ENCODE assay signal across 9 cellular contexts in genomic region chr15:47184405-47185221, GRCh38.
DNase-seq lines count a peak whose midpoint lies in the region; ATAC-seq, FAIRE-seq and TF ChIP-seq lines count a peak whose summit lies in the region.
"Had no signal": no experiment of that assay in that cellular context is flagged by ENCODE, and none has a peak within 500 bp of the region (broad histone marks: within the 10 kb centered on the region; RNA-seq: fewer than 3 reads in every experiment).

No MANE protein-coding gene starts in this region.

- peaks cover 53% of the 10 kb centered on the region for H3K27me3 Mint-ChIP-seq in stimulated activated naive CD8-positive, alpha-beta T cell treated with anti-CD3 and anti-CD28 coated beads, Interleukin-15, amount 100 ng/mL, for 72 hours

- H3K9ac ChIP-seq in IMR-90 (ENCODE audit: low read depth, low read length) (no peak overlapping the region), kidney (ENCODE audit: low read length in 2 of 2) (no peak overlapping the region)

- peak overlapping the region; percentile 92 for H3K4me2 ChIP-seq in IMR-90 (ENCODE audit: low read depth, low read length)

- peak overlapping the region; percentile 31 for H2AK9ac ChIP-seq in IMR-90 (replicated peaks; ENCODE audit: low read depth, low read length, poor library complexity)

- POLR2A ChIA-PET in IMR-90 (lab: Charles Lee; ENCODE audit: unreplicated experiment): no interaction called here

- no peak overlapping the region for H4K8ac ChIP-seq in IMR-90 (ENCODE audit: low read depth in 2 of 2, low read length in 2 of 2)

- H4K91ac ChIP-seq in IMR-90 (ENCODE audit: insufficient read depth, low read depth, low read length): no peak overlapping the region

- H3K23ac ChIP-seq in IMR-90 (ENCODE audit: low read depth, low read length): no peak overlapping the region

- no peak overlapping the region for H3K4ac ChIP-seq in IMR-90 (ENCODE audit: low read depth, low read length)

- peak overlapping the region; percentile 57 to 74 for H3K4me3 Mint-ChIP-seq in stimulated activated naive CD8-positive, alpha-beta T cell treated with anti-CD3 and anti-CD28 coated beads, Interleukin-15, amount 100 ng/mL, for 72 hours

- intact Hi-C loops in IMR-90 (cut with micrococcal nuclease) (loop anchor here (5.0 kb wide), 1 partner anchor 1477 kb away; no protein-coding TSS in a partner anchor), kidney (cut with DNase I) (no loop called here)

- H3K9me3 ChIP-seq in IMR-90 (ENCODE audit: control insufficient read depth, insufficient read depth, low read length): no peaks in the 10 kb centered on the region; the same call in 1 of the 2 replicates
- H3K9me3 ChIP-seq in kidney (ENCODE audit: control insufficient read depth in 1 of 2, low read length in 2 of 2): no peaks in the 10 kb centered on the region

- H2AK5ac ChIP-seq in IMR-90 (ENCODE audit: low read depth, low read length): no peak overlapping the region

- TF ChIP-seq RAD21 in IMR-90 (IDR thresholded peaks at IDR 0.05; ENCODE audit: low read length): no peak

- dilution Hi-C loops in IMR-90 (cut with HindIII; ENCODE audit: low sequenced_read_pairs, unreplicated experiment): no loop called here

- H3K27ac ChIP-seq in IMR-90 (ENCODE audit: insufficient read depth, low read length) (no peak overlapping the region), kidney (ENCODE audit: low read depth in 2 of 2, low read length in 2 of 2) (no peak overlapping the region)

- H3K4me3 ChIP-seq in IMR-90 (ENCODE audit: insufficient read depth, low read depth, low read length) (peak overlapping the region; percentile 40), astrocyte of the cerebellum (ENCODE audit: low read depth, low read length) (peak overlapping the region; percentile 57), kidney (ENCODE audit: low read length in 2 of 2) (peak overlapping the region; percentile 34 to 46)

- peak overlapping the region; percentile 85 for H2AFZ ChIP-seq in IMR-90 (replicated peaks; ENCODE audit: low read length, poor library complexity)

- FAIRE-seq in kidney (lab: Jason Lieb, UNC): no peak

- H3K79me1 ChIP-seq in IMR-90 (ENCODE audit: low read depth in 1 of 2, low read length in 2 of 2): no peaks in the 10 kb centered on the region

- H3K4me1 ChIP-seq in IMR-90 (ENCODE audit: control insufficient read depth, insufficient read depth, low read length) (peaks cover 3% of the 10 kb centered on the region; the same call in 1 of the 2 replicates), kidney (ENCODE audit: control insufficient read depth in 1 of 2, insufficient read depth in 1 of 2, low read depth in 1 of 2, low read length in 2 of 2) (peaks cover 4 to 5% of the 10 kb centered on the region in 2 donors)

- H3K9me3 Mint-ChIP-seq in stimulated activated naive CD8-positive, alpha-beta T cell treated with anti-CD3 and anti-CD28 coated beads, Interleukin-15, amount 100 ng/mL, for 72 hours: peaks cover 0 to 9% of the 10 kb centered on the region in 2 donors

- H3K18ac ChIP-seq in IMR-90 (ENCODE audit: low read depth, low read length): no peak overlapping the region

- peaks cover 39% of the 10 kb centered on the region for H3K27me3 ChIP-seq in IMR-90 (ENCODE audit: control insufficient read depth, insufficient read depth, low read length)

- peak; percentile 85 for DNase-seq in COR-L47 (lab: John Stamatoyannopoulos, UW)
- peak; percentile 14 for DNase-seq in IMR-90
- DNase-seq in astrocyte of the cerebellum (ENCODE audit: low read depth): no peak
- peak; percentile 65 for DNase-seq in kidney
- no peak for DNase-seq in stimulated activated naive CD8-positive, alpha-beta T cell treated with anti-CD3 and anti-CD28 coated beads, Interleukin-15, amount 100 ng/mL, for 72 hours
- no peak for DNase-seq in LoVo (ENCODE audit: low spot score)
- no peak for DNase-seq in hippocampal formation (lab: John Stamatoyannopoulos, UW)

- no peak overlapping the region for H4K5ac ChIP-seq in IMR-90 (ENCODE audit: low read depth, low read length)

- no peak overlapping the region for H3K14ac ChIP-seq in IMR-90 (replicated peaks; ENCODE audit: low read depth, low read length)

- H2BK15ac ChIP-seq in IMR-90 (ENCODE audit: low read depth, low read length): no peak overlapping the region

- in situ Hi-C loops in IMR-90 (cut with MboI; ENCODE audit: low sequenced_read_pairs) (no loop called here), astrocyte of the cerebellum (cut with HindIII; ENCODE audit: low sequenced_read_pairs) (loop anchor here (25.0 kb wide), 1 partner anchor 1103 kb away; no protein-coding TSS in a partner anchor)

- no peaks in the 10 kb centered on the region for H4K20me1 ChIP-seq in IMR-90 (ENCODE audit: insufficient read depth, low read length)

- no peak overlapping the region for H2BK120ac ChIP-seq in IMR-90 (ENCODE audit: low read depth, low read length)

- ATAC-seq in IMR-90 (ENCODE audit: low read depth) (peak; percentile 82), GM18505 (IDR thresholded peaks at IDR 0.05; ENCODE audit: unreplicated experiment) (no peak)
- ATAC-seq in stimulated activated naive CD8-positive, alpha-beta T cell treated with anti-CD3 and anti-CD28 coated beads, Interleukin-15, amount 100 ng/mL, for 72 hours: peak; percentile 26
- ATAC-seq: HCT116 had no signal

- TF ChIP-seq CTCF in IMR-90 (conservative IDR thresholded peaks at IDR 0.05; ENCODE audit: low read depth, low read length) (no peak), astrocyte of the cerebellum (IDR thresholded peaks at IDR 0.05; ENCODE audit: low read depth, low read length, missing control alignments) (no peak), kidney (IDR thresholded peaks at IDR 0.05; ENCODE audit: borderline replicate concordance, extremely low read depth, insufficient read depth) (no peak)

- H3K56ac ChIP-seq in IMR-90 (ENCODE audit: extremely low read depth, insufficient read depth, low read length): no peak overlapping the region

- WGBS in IMR-90 (ENCODE audit: extremely low coverage in 2 of 2, insufficient read length in 1 of 2), 2 experiments: 2% methylated on average over 11 of the region's 72 CpGs; no CpG with 5 or more reads in 1 of the 2 experiments

- no TSS peak for BruUV-seq in IMR-90 (replicated peaks; lab: Mats Ljungman, UMichigan)

- H3K27ac Mint-ChIP-seq in stimulated activated naive CD8-positive, alpha-beta T cell treated with anti-CD3 and anti-CD28 coated beads, Interleukin-15, amount 100 ng/mL, for 72 hours: no peak overlapping the region

- no peaks in the 10 kb centered on the region for H3K36me3 ChIP-seq in IMR-90 (ENCODE audit: control insufficient read depth, insufficient read depth, low read length)
- no peaks in the 10 kb centered on the region for H3K36me3 ChIP-seq in kidney (ENCODE audit: control insufficient read depth in 1 of 2, insufficient read depth in 2 of 2, low read length in 2 of 2)

- peaks cover 19% of the 10 kb centered on the region for H3K4me1 Mint-ChIP-seq in stimulated activated naive CD8-positive, alpha-beta T cell treated with anti-CD3 and anti-CD28 coated beads, Interleukin-15, amount 100 ng/mL, for 72 hours

- no peak for TF ChIP-seq POLR2A in IMR-90 (IDR thresholded peaks at IDR 0.05; ENCODE audit: low read depth, low read length)
- no peak for TF ChIP-seq POLR2A in GM18505 (IDR thresholded peaks at IDR 0.05; ENCODE audit: borderline replicate concordance, extremely low read depth, insufficient read depth, insufficient read length)

- H2BK5ac ChIP-seq in IMR-90 (ENCODE audit: low read depth, low read length, poor library complexity, severe bottlenecking): no peak overlapping the region

- H3K9me1 ChIP-seq in IMR-90 (ENCODE audit: insufficient read depth, low read length): no peaks in the 10 kb centered on the region

- no peak overlapping the region for H2BK20ac ChIP-seq in IMR-90 (ENCODE audit: low read depth, low read length)

- CTCF ChIA-PET in IMR-90 (lab: Yijun Ruan, JAX): interaction anchor here (0.7 to 1.2 kb wide), 3 partner anchors 156 to 989 kb away, joined by 3 to 5 read pairs (median 4); no protein-coding TSS in a partner anchor

TF ChIP-seq in IMR-90, 13 proteins besides CTCF, POLR2A, EP300 and RAD21:
- TF ChIP-seq CHD1 (IDR thresholded peaks at IDR 0.05; ENCODE audit: low read depth, low read length): no peak
- no peak for TF ChIP-seq SMC3 (IDR thresholded peaks at IDR 0.05; ENCODE audit: low read depth, low read length)
- TF ChIP-seq NFE2L2 (IDR thresholded peaks at IDR 0.05; ENCODE audit: low read depth, low read length): no peak
- TF ChIP-seq RCOR1 (IDR thresholded peaks at IDR 0.05; ENCODE audit: insufficient replicate concordance, low read length): no peak
- TF ChIP-seq RFX5 (IDR thresholded peaks at IDR 0.05; ENCODE audit: low read depth, low read length): no peak

Comparison
In these comparisons a context has a peak if more than half of its experiments do, and no peak if none do; other contexts are left out.
1. DNase-seq: peak in COR-L47 (single experiment), IMR-90 (single experiment) and kidney (single experiment); none in astrocyte of the cerebellum (single experiment), stimulated activated naive CD8-positive, alpha-beta T cell treated with anti-CD3 and anti-CD28 coated beads, Interleukin-15, amount 100 ng/mL, for 72 hours (0 of 2), LoVo (single experiment) and hippocampal formation (0 of 2).
2. Peak in every context shown above with its lines, with median percentiles within 50 percentile points of each other: H3K4me3 ChIP-seq.